ENCODE assay signal across 2 cellular contexts in genomic region chr5:141951341-141951781, GRCh38.
TF ChIP-seq lines count a peak whose summit lies in the region.

No MANE protein-coding gene starts in this region.

TF ChIP-seq in K562, 482 proteins besides CTCF, POLR2A, EP300 and RAD21:
- TF ChIP-seq ZNF316 (IDR thresholded peaks at IDR 0.05) (peak; percentile 10; the same call in 1 of the 2 replicates), ARID3A (IDR thresholded peaks at IDR 0.05; ENCODE audit: borderline replicate concordance, low read depth, low read length) (no peak), PCBP1 (IDR thresholded peaks at IDR 0.05; ENCODE audit: low read depth, low read length, poor library complexity, severe bottlenecking) (no peak)

TF ChIP-seq in neural cell, 6 proteins besides CTCF, POLR2A, EP300 and RAD21:
- TF ChIP-seq POLR2AphosphoS5 (IDR thresholded peaks at IDR 0.05) (no peak), MXI1 (conservative IDR thresholded peaks at IDR 0.05; ENCODE audit: poor library complexity, severe bottlenecking) (no peak), EZH2 (IDR thresholded peaks at IDR 0.05; ENCODE audit: borderline replicate concordance, insufficient read depth, low read length, poor library complexity, severe bottlenecking) (no peak), TAF1 (IDR thresholded peaks at IDR 0.05; ENCODE audit: low read depth) (no peak), REST (IDR thresholded peaks at IDR 0.05; ENCODE audit: borderline replicate concordance) (no peak), SMC3 (conservative IDR thresholded peaks at IDR 0.05; ENCODE audit: poor library complexity) (no peak)
